Comparison of ENCODE assay signal across 1 cellular context in the genomic region with DNA sequence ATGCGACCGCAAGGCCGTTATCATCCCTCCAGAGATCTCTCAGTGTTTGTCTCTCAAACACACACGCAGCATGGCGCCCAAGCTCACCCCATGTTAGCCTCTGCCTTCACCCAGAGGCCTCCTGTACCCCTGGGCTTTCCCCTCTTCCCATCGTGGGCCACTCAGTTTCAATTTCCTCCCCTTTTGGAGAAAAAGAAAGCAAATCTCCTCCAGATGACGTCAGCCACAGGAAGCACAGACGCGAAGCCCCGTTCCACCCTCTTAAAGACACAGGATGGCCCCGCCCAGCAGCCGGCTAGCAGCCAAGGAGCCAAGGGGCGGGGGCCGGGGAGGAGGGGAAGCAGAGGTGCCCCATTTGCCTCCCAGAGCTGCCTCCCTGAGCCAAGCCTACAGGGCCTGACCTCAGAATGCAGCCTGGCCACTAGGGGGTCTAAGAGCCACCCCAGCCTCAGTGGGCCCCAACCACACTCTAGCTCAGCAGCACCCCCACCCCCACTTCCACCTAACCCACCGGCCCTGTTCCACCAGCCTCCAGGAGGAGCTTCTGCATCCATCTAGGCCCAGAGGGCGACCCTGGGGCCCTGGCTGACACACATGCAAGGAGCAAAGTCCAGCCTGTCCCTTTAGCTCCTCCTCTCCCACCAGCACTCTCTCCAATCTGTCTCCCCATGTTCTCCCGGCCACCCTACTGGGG.
TF ChIP-seq lines count a peak whose summit lies in the region.

No MANE protein-coding gene starts in this region.

TF ChIP-seq in SK-N-SH treated with all-trans-retinoic acid at 6 μM for 48 hours, 23 proteins besides CTCF, POLR2A, EP300 and RAD21 (continued from another document):
- TF ChIP-seq, protein P1, sequence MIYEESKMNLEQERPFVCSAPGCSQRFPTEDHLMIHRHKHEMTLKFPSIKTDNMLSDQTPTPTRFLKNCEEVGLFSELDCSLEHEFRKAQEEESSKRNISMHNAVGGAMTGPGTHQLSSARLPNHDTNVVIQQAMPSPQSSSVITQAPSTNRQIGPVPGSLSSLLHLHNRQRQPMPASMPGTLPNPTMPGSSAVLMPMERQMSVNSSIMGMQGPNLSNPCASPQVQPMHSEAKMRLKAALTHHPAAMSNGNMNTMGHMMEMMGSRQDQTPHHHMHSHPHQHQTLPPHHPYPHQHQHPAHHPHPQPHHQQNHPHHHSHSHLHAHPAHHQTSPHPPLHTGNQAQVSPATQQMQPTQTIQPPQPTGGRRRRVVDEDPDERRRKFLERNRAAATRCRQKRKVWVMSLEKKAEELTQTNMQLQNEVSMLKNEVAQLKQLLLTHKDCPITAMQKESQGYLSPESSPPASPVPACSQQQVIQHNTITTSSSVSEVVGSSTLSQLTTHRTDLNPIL (CRISPR knock-in tag; IDR thresholded peaks at IDR 0.05; ENCODE audit: low read depth), result no peak
